ENCODE assay signal across 1 cellular context in the genomic region with DNA sequence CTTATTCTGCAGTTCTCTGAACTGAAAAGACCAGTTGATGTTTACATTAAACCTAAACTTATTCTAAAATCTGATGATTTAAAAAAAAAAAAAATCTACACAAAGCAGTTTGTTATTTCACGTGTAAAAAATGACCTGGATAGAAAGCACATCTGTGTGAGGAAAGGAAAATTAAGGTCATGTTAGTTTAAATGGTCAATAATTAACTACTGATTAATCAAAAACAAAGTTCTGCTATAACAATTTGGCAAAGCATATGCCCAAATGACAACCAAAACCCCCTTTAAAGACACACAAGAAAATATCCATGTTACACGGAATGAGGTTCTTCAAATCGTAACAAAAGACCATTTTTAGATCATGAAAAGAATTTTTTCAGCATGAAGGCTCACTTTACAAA.
TF ChIP-seq lines count a peak whose summit lies in the region.

No MANE protein-coding gene starts in this region.

TF ChIP-seq in A549, 52 proteins besides CTCF, POLR2A, EP300 and RAD21 (continued from another document):
- no peak for TF ChIP-seq ZSCAN20 (CRISPR knock-in tag; IDR thresholded peaks at IDR 0.05)
